ENCODE assay signal across 8 cellular contexts in the genomic region with DNA sequence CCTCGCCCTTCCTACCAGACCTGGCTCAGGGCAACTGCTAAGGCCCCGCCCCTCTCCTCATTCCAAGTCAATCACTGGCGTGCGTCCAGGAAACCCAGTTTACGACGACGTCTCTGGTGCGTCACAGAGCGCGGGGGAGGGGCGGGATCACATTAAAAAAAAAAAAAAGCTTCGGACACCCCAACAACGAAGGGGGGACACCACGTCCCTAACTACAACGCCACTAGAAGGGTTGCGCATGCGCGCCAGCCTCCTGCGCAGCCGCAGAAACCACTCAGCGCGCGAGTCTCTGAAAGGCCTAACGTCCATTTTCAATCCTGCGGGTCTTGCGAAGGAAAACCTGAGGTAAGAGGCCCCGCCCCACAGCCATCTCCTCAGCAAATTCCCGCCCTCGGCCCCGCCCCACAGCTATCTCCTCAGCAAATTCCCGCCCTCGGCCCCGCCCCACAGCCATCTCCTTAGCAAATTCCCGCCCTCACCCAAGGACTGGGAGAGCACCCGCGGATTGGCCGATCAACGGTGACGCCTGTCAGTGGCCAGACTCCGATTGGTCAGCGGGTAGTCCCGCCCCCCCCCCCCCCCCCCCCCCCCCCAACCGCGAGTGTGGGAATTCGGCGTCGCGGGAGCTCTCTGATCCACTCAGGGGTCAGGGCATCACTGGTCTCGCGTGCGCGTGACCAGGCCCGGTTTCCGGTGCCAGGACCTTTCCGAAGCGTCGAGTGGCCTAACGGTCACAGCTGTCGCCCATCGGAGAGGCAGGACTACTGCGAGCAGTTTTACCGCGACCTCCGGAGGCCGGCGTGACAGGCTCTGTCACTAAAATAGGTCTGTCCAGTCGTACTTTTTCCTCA. TPM values are rescaled to one million over a fixed set of nuclear protein-coding genes. Genes with fewer than 3 reads are reported as not detected.
DNase-seq lines count a peak whose midpoint lies in the region; ATAC-seq and TF ChIP-seq lines count a peak whose summit lies in the region.

A gene with protein sequence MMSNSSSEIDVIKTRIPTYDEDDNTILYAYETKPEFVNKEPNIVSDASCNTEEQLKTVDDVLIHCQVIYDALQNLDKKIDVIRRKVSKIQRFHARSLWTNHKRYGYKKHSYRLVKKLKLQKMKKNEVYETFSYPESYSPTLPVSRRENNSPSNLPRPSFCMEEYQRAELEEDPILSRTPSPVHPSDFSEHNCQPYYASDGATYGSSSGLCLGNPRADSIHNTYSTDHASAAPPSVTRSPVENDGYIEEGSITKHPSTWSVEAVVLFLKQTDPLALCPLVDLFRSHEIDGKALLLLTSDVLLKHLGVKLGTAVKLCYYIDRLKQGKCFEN (plus strand): TSS at position 638 of the 851 bp plus-strand sequence. CDS start 6,694 bp downstream, outside the sequence.

- no peak for TF ChIP-seq POLR2A in stomach (IDR thresholded peaks at IDR 0.05)

- CTCF ChIA-PET in CD8-positive, alpha-beta memory T cell (lab: Charles Lee), result no interaction called here

- peaks cover 27 to 31% of the 10 kb centered on the region in 2 donors for H3K27me3 Mint-ChIP-seq in CD8-positive, alpha-beta memory T cell
- no peaks in the 10 kb centered on the region for H3K27me3 Mint-ChIP-seq in activated naive CD4-positive, alpha-beta T cell treated with anti-CD3 and anti-CD28 coated beads, Interleukin-2, amount 50 U/mL, for 24 hours

- POLR2A ChIA-PET in CD8-positive, alpha-beta memory T cell (lab: Charles Lee), result no interaction called here

- peak; percentile 55 to 85 (median 73) for DNase-seq in CD8-positive, alpha-beta memory T cell
- peak; percentile 89 for DNase-seq in LNCaP clone FGC (ENCODE audit: low read depth)
- peak; percentile 93 to 97 for DNase-seq in SJSA1 (ENCODE audit: low read depth in 1 of 2, low spot score in 2 of 2)
- peak; percentile 83 for DNase-seq in germinal center (ENCODE audit: low spot score)
- peak; percentile 97 for DNase-seq in stomach

- peaks cover 0 to 1% (median 0%) of the 10 kb centered on the region in 3 donors for H3K36me3 Mint-ChIP-seq in CD8-positive, alpha-beta memory T cell
- no peaks in the 10 kb centered on the region for H3K36me3 Mint-ChIP-seq in activated naive CD4-positive, alpha-beta T cell treated with anti-CD3 and anti-CD28 coated beads, Interleukin-2, amount 50 U/mL, for 24 hours

- peak within 1 kb of the TSS; percentile 8 for H2AFZ ChIP-seq in neuron (ENCODE audit: low read depth, low read length)

- intact Hi-C loops in stomach (cut with DNase I; ENCODE audit: low total_unique reads), result no loop called here

- peak within 1 kb of the TSS; percentile 79 to 92 (median 88) for H3K4me3 Mint-ChIP-seq in CD8-positive, alpha-beta memory T cell
- peak within 1 kb of the TSS; percentile 93 for H3K4me3 Mint-ChIP-seq in activated naive CD4-positive, alpha-beta T cell treated with anti-CD3 and anti-CD28 coated beads, Interleukin-2, amount 50 U/mL, for 24 hours

- no peaks in the 10 kb centered on the region for H3K9me3 ChIP-seq in CD8-positive, alpha-beta memory T cell (ENCODE audit: low read length)
- no peaks in the 10 kb centered on the region for H3K9me3 ChIP-seq in SJSA1 (replicated peaks)
- H3K9me3 ChIP-seq in neuron (ENCODE audit: low read length), result no peaks in the 10 kb centered on the region
- H3K9me3 ChIP-seq in stomach, result peaks cover 0 to 5% (median 0%) of the 10 kb centered on the region in 4 donors

- TF ChIP-seq EP300 in stomach (IDR thresholded peaks at IDR 0.05), result no peak

- 0 to 52% (median 12%) methylated on average over 18 to 65 of the region's 67 CpGs for WGBS in stomach, 5 donors

- peaks cover 0 to 5% (median 0%) of the 10 kb centered on the region in 5 donors for H3K9me3 Mint-ChIP-seq in CD8-positive, alpha-beta memory T cell
- no peaks in the 10 kb centered on the region for H3K9me3 Mint-ChIP-seq in activated naive CD4-positive, alpha-beta T cell treated with anti-CD3 and anti-CD28 coated beads, Interleukin-2, amount 50 U/mL, for 24 hours

- peaks cover 15 to 27% (median 19%) of the 10 kb centered on the region in 3 donors for H3K4me1 Mint-ChIP-seq in CD8-positive, alpha-beta memory T cell
- peaks cover 39% of the 10 kb centered on the region for H3K4me1 Mint-ChIP-seq in activated naive CD4-positive, alpha-beta T cell treated with anti-CD3 and anti-CD28 coated beads, Interleukin-2, amount 50 U/mL, for 24 hours

- peak within 1 kb of the TSS; percentile 59 for H3K27ac ChIP-seq in CD8-positive, alpha-beta memory T cell (ENCODE audit: low read depth, low read length)
- H3K27ac ChIP-seq in SJSA1, result peak within 1 kb of the TSS; percentile 93
- peak within 1 kb of the TSS; percentile 85 to 94 (median 91) for H3K27ac ChIP-seq in stomach

- no peaks in the 10 kb centered on the region for H3K4me1 ChIP-seq in CD8-positive, alpha-beta memory T cell (ENCODE audit: insufficient read depth, low read length)
- H3K4me1 ChIP-seq in SJSA1 (replicated peaks) (0 out of 2 replicates have a peak, but pooled peaks cover 3% of the 10 kb centered on the region), neuron (ENCODE audit: insufficient read depth, low read length) (peaks cover 17% of the 10 kb centered on the region), stomach (peaks cover 0 to 22% (median 8%) of the 10 kb centered on the region in 4 donors)

- ATAC-seq in GM21619 (IDR thresholded peaks at IDR 0.05; ENCODE audit: unreplicated experiment), result peak; percentile 71

- H3K27ac Mint-ChIP-seq in CD8-positive, alpha-beta memory T cell, result peak within 1 kb of the TSS; percentile 68 to 96 (median 92)
- peak within 1 kb of the TSS; percentile 91 for H3K27ac Mint-ChIP-seq in activated naive CD4-positive, alpha-beta T cell treated with anti-CD3 and anti-CD28 coated beads, Interleukin-2, amount 50 U/mL, for 24 hours

- H3K4me3 ChIP-seq in CD8-positive, alpha-beta memory T cell (ENCODE audit: low read length), result peak within 1 kb of the TSS; percentile 76
- H3K4me3 ChIP-seq in LNCaP clone FGC (ENCODE audit: low read depth, low read length), result peak within 1 kb of the TSS; percentile 81
- peak within 1 kb of the TSS; percentile 75 for H3K4me3 ChIP-seq in SJSA1
- peak within 1 kb of the TSS; percentile 77 for H3K4me3 ChIP-seq in neuron (ENCODE audit: low read length)
- H3K4me3 ChIP-seq in stomach, result peak within 1 kb of the TSS; percentile 50 to 58 (median 53)

- H3K27me3 ChIP-seq in CD8-positive, alpha-beta memory T cell (ENCODE audit: insufficient read depth, low read length, poor library complexity, severe bottlenecking), result no peaks in the 10 kb centered on the region
- H3K27me3 ChIP-seq in SJSA1 (replicated peaks) (no peaks in the 10 kb centered on the region), neuron (ENCODE audit: insufficient read depth, low read length) (no peaks in the 10 kb centered on the region), stomach (peaks cover 0 to 4% (median 0%) of the 10 kb centered on the region in 3 donors)

- no peaks in the 10 kb centered on the region for H3K36me3 ChIP-seq in CD8-positive, alpha-beta memory T cell (ENCODE audit: insufficient read depth, low read length)
- H3K36me3 ChIP-seq in SJSA1 (no peaks in the 10 kb centered on the region), neuron (ENCODE audit: insufficient read depth, low read length) (no peaks in the 10 kb centered on the region), stomach (peaks cover 0 to under 1% (median 0%) of the 10 kb centered on the region in 4 donors)

- TF ChIP-seq CTCF in LNCaP clone FGC (IDR thresholded peaks at IDR 0.05; ENCODE audit: control insufficient read depth, extremely low read depth, insufficient read depth) (no peak), stomach (IDR thresholded peaks at IDR 0.05) (no peak)

RNA-seq across cellular contexts. Expression of the gene that starts here (rescaled TPM):
- total RNA-seq in CD8-positive, alpha-beta memory T cell, result 1 to 10 TPM; 1.1 to 1.2 TPM
- 0.67 TPM for polyA plus RNA-seq in CD8-positive, alpha-beta memory T cell
- 20.7 and 30.5 TPM in 2 replicates for total RNA-seq in SJSA1 (2014; rRNA removed; shearing (Covaris generic))
- total RNA-seq in stomach, result 10 to 100 TPM in 4 of 5 donors, under 1 TPM in 1; 0.45 to 28.1 (median 18.8) TPM
- polyA plus RNA-seq in stomach, result 10 to 100 TPM in 1 of 3 donors, 1 to 10 TPM in 2; 2.7 to 12.4 (median 3.6) TPM

Comparison
In these comparisons a context has a peak if more than half of its experiments do, and no peak if none do; other contexts are left out.
1. Peak in every context shown above with its lines: DNase-seq, ATAC-seq, H3K4me3 ChIP-seq and H3K27ac ChIP-seq.